15 cellular contexts compared by ENCODE assay signal in genomic region chr2:63834401-63834800, GRCh38.
"Had no signal": no experiment of that assay in that cellular context is flagged by ENCODE, and none has a peak within 500 bp of the region (broad histone marks: within the 10 kb centered on the region; RNA-seq: fewer than 3 reads in every experiment).

No MANE protein-coding gene starts in this region.

- H3K4me1 ChIP-seq: pancreas, testis had no signal

- DNase-seq: activated CD4-positive, alpha-beta T cell treated with anti-CD3 and anti-CD28 coated beads for 4 hours; activated CD8-positive, alpha-beta memory T cell treated with anti-CD3 and anti-CD28 coated beads, Interleukin-2, amount 50 U/mL, for 4 hours; activated CD8-positive, alpha-beta T cell treated with anti-CD3 and anti-CD28 coated beads for 36 hours; activated gamma-delta T cell treated with Interleukin-2 at 50 U/mL for 16 hours; activated naive CD8-positive, alpha-beta T cell treated with anti-CD3 and anti-CD28 coated beads, Interleukin-2, amount 10 ng/mL, durations not matched to agents 7 days and 5 days; activated T-cell treated with anti-CD3 and anti-CD28 coated beads, Interleukin-2, amount 50 U/mL, for 72 hours; anterior cingulate cortex; cerebellar nuclear complex; endodermal cell; erythroblast; pancreas; stimulated activated CD4-positive, alpha-beta T cell treated with anti-CD3 and anti-CD28 coated beads, Interleukin-2, amount 100 ng/mL, for 48 hours; stimulated activated CD8-positive, alpha-beta memory T cell treated with anti-CD3 and anti-CD28 coated beads, Interleukin-4, amount 100 ng/mL, for 48 hours; stimulated activated naive CD8-positive, alpha-beta T cell treated with anti-CD3 and anti-CD28 coated beads, Interleukin-15, Interleukin-2, amounts not matched to agents 100 U/mL and 50 U/mL, for 24 hours; testis had no signal

- H3K4me3 ChIP-seq: pancreas, testis had no signal

- H3K36me3 ChIP-seq: pancreas had no signal

- H3K27me3 ChIP-seq: pancreas, testis had no signal

- H3K27ac ChIP-seq: pancreas, testis had no signal

- H3K9me3 ChIP-seq: pancreas, testis had no signal
